Comparison of ENCODE assay signal across 20 cellular contexts in the genomic region with DNA sequence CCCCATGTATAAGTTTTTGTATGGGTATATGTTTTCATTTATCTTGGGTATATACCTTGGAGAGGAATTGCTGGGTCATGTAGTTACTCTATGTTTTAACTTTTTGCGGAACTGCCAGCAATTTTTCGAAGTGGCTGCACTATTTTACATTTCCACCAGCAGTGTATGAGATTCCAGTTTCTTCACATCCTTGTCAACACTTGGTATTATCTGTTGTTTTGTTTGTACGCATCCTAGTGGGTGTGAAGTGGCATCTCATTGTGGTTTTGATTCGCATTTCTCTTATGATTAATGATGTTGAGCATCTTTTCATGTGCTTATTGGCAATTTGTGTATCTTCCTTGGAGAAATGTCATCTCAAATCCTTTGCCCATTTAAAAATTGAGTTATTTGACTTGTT. TPM values are rescaled to one million over a fixed set of nuclear protein-coding genes. Genes with fewer than 3 reads are reported as not detected.
DNase-seq lines count a peak whose midpoint lies in the region; ATAC-seq, FAIRE-seq and TF ChIP-seq lines count a peak whose summit lies in the region.
"Had no signal": no experiment of that assay in that cellular context is flagged by ENCODE, and none has a peak within 500 bp of the region (broad histone marks: within the 10 kb centered on the region; RNA-seq: fewer than 3 reads in every experiment).

No MANE protein-coding gene starts in this region.

- no peak for TF ChIP-seq CTCF in DOHH2 (IDR thresholded peaks at IDR 0.05; ENCODE audit: low read depth, low read length, poor library complexity, severe bottlenecking)

- H3K4me3 ChIP-seq in CD4-positive, CD25-positive, alpha-beta regulatory T cell (ENCODE audit: low read depth, low read length), result no peak overlapping the region
- H3K4me3 ChIP-seq in DOHH2 (ENCODE audit: low read length) (peak overlapping the region; percentile 81), small intestine (ENCODE audit: low read depth in 1 of 2, low read length in 2 of 2) (no peak overlapping the region)
- H3K4me3 ChIP-seq: SK-N-MC had no signal

- H3K36me3 ChIP-seq in CD4-positive, CD25-positive, alpha-beta regulatory T cell (ENCODE audit: control insufficient read depth, insufficient read depth, low read length), result peaks cover 7% of the 10 kb centered on the region
- H3K36me3 ChIP-seq in DOHH2 (ENCODE audit: control insufficient read depth, low read length), result peaks cover 72% of the 10 kb centered on the region
- H3K36me3 ChIP-seq in small intestine (ENCODE audit: control insufficient read depth in 2 of 2, insufficient read depth in 2 of 2, low read length in 2 of 2), result no peaks in the 10 kb centered on the region

- H3K9me3 ChIP-seq in CD4-positive, CD25-positive, alpha-beta regulatory T cell (ENCODE audit: control insufficient read depth in 2 of 2, low read length in 2 of 2), result no peaks in the 10 kb centered on the region
- H3K9me3 ChIP-seq in DOHH2 (ENCODE audit: control insufficient read depth, insufficient read depth, low read length) (no peaks in the 10 kb centered on the region), T-helper 17 cell (ENCODE audit: control insufficient read depth, low read length, poor library complexity, severe bottlenecking) (no peaks in the 10 kb centered on the region), small intestine (ENCODE audit: control insufficient read depth, low read depth) (no peaks in the 10 kb centered on the region)

- H4K20me1 ChIP-seq in DOHH2 (ENCODE audit: control insufficient read depth, insufficient read depth, low read depth, low read length), result no peaks in the 10 kb centered on the region

- no peak overlapping the region for H3K27ac ChIP-seq in CD4-positive, CD25-positive, alpha-beta regulatory T cell (ENCODE audit: insufficient read depth, low read length, poor library complexity, severe bottlenecking)
- H3K27ac ChIP-seq in DOHH2 (ENCODE audit: low read depth, low read length) (peak overlapping the region; percentile 94), small intestine (ENCODE audit: low read depth in 1 of 2, low read length in 1 of 2) (no peak overlapping the region)
- H3K27ac ChIP-seq: SK-N-MC had no signal

- peaks cover 7% of the 10 kb centered on the region for H3K36me3 Mint-ChIP-seq in CD4-positive, CD25-positive, alpha-beta regulatory T cell
- peaks cover 3% of the 10 kb centered on the region for H3K36me3 Mint-ChIP-seq in T-helper 17 cell (ENCODE audit: low read depth)
- H3K36me3 Mint-ChIP-seq in memory B cell, result peaks cover 21% of the 10 kb centered on the region
- peaks cover 11% of the 10 kb centered on the region for H3K36me3 Mint-ChIP-seq in effector memory CD8-positive, alpha-beta T cell (ENCODE audit: insufficient read depth)

- no peak for ATAC-seq in CD4-positive, CD25-positive, alpha-beta regulatory T cell (ENCODE audit: low read depth in 2 of 2)
- no peak for ATAC-seq in T-helper 17 cell
- no peak for ATAC-seq in memory B cell (ENCODE audit: low read depth)
- no peak for ATAC-seq in effector memory CD8-positive, alpha-beta T cell (replicated peaks)
- ATAC-seq in Right ventricle myocardium inferior, result no peak
- ATAC-seq: Panc1 had no signal

- H3K27ac Mint-ChIP-seq in CD4-positive, CD25-positive, alpha-beta regulatory T cell, result peak overlapping the region in 2 of 3 donors; percentile 18 to 94
- peak overlapping the region; percentile 91 for H3K27ac Mint-ChIP-seq in T-helper 17 cell
- peak overlapping the region; percentile 98 for H3K27ac Mint-ChIP-seq in memory B cell
- H3K27ac Mint-ChIP-seq in effector memory CD8-positive, alpha-beta T cell, result peak overlapping the region in 1 of 2 donors; percentile 92

- no peaks in the 10 kb centered on the region for H3K27me3 ChIP-seq in CD4-positive, CD25-positive, alpha-beta regulatory T cell (ENCODE audit: control insufficient read depth, insufficient read depth, low read length)
- H3K27me3 ChIP-seq in DOHH2 (ENCODE audit: control insufficient read depth, low read length), result no peaks in the 10 kb centered on the region
- H3K27me3 ChIP-seq in small intestine (ENCODE audit: control insufficient read depth in 2 of 2, insufficient read depth in 2 of 2, low read length in 2 of 2), result no peaks in the 10 kb centered on the region

- DNase-seq in CD4-positive, CD25-positive, alpha-beta regulatory T cell, result no peak
- DNase-seq in T-helper 17 cell, result no peak
- no peak for DNase-seq in memory B cell (ENCODE audit: low spot score in 2 of 2)
- no peak for DNase-seq in effector memory CD8-positive, alpha-beta T cell
- no peak for DNase-seq in small intestine
- DNase-seq in NCI-H748 treated with DMSO at 0.1 percent for 48 hours (lab: John Stamatoyannopoulos, UW), result no peak
- no peak for DNase-seq in Right ventricle myocardium inferior (ENCODE audit: missing footprints)
- DNase-seq: ACHN, AML-193, GF-D8, GOT3, KG1, NCI-H1092, NCI-H146, NCI-H2081, NCI-H510A had no signal

- peaks cover 21 to 93% (median 66%) of the 10 kb centered on the region in 4 donors for H3K4me1 Mint-ChIP-seq in CD4-positive, CD25-positive, alpha-beta regulatory T cell
- H3K4me1 Mint-ChIP-seq in T-helper 17 cell, result peaks cover 55% of the 10 kb centered on the region
- H3K4me1 Mint-ChIP-seq in memory B cell, result peaks cover 49% of the 10 kb centered on the region
- H3K4me1 Mint-ChIP-seq in effector memory CD8-positive, alpha-beta T cell (ENCODE audit: low read depth in 2 of 2), result peaks cover 36 to 49% of the 10 kb centered on the region in 2 donors

- peaks cover 50% of the 10 kb centered on the region for H3F3A ChIP-seq in DOHH2 (ENCODE audit: control insufficient read depth, insufficient read depth)

- H3K9me2 ChIP-seq in DOHH2 (replicated peaks; ENCODE audit: control insufficient read depth, low read length), result no peaks in the 10 kb centered on the region

- peaks cover 41% of the 10 kb centered on the region for H3K4me1 ChIP-seq in CD4-positive, CD25-positive, alpha-beta regulatory T cell (ENCODE audit: control insufficient read depth, insufficient read depth, low read length, poor library complexity, severe bottlenecking)
- H3K4me1 ChIP-seq in DOHH2 (ENCODE audit: control insufficient read depth, low read length) (peaks cover 99% of the 10 kb centered on the region), small intestine (ENCODE audit: control insufficient read depth in 2 of 2, insufficient read depth in 1 of 2, low read depth in 1 of 2, low read length in 1 of 2) (peaks cover 4 to 6% of the 10 kb centered on the region in 2 donors)

- H3K4me2 ChIP-seq in DOHH2 (ENCODE audit: low read length), result peak overlapping the region; percentile 96

- no peaks in the 10 kb centered on the region for H3K9me3 Mint-ChIP-seq in CD4-positive, CD25-positive, alpha-beta regulatory T cell
- H3K9me3 Mint-ChIP-seq in memory B cell, result no peaks in the 10 kb centered on the region
- no peaks in the 10 kb centered on the region for H3K9me3 Mint-ChIP-seq in effector memory CD8-positive, alpha-beta T cell

- intact Hi-C loops in Right ventricle myocardium inferior (cut with DNase I), result no loop called here

- H3K27me3 Mint-ChIP-seq in CD4-positive, CD25-positive, alpha-beta regulatory T cell, result no peaks in the 10 kb centered on the region
- H3K27me3 Mint-ChIP-seq in T-helper 17 cell, result no peaks in the 10 kb centered on the region
- no peaks in the 10 kb centered on the region for H3K27me3 Mint-ChIP-seq in memory B cell
- no peaks in the 10 kb centered on the region for H3K27me3 Mint-ChIP-seq in effector memory CD8-positive, alpha-beta T cell

- FAIRE-seq in small intestine (lab: Jason Lieb, UNC), result no peak
- FAIRE-seq: GM12892 had no signal

- WGBS in small intestine, 3 donors, result 95 to 97% (median 96%) methylated on average over 4 of the region's 4 CpGs

- H3K79me2 ChIP-seq in DOHH2 (ENCODE audit: control insufficient read depth, low read length), result peaks cover 99% of the 10 kb centered on the region

- H3K4me3 Mint-ChIP-seq in CD4-positive, CD25-positive, alpha-beta regulatory T cell, result peak overlapping the region in 2 of 4 donors; percentile 24 to 53
- H3K4me3 Mint-ChIP-seq in T-helper 17 cell, result no peak overlapping the region
- peak overlapping the region; percentile 87 for H3K4me3 Mint-ChIP-seq in memory B cell
- no peak overlapping the region for H3K4me3 Mint-ChIP-seq in effector memory CD8-positive, alpha-beta T cell

RNA-seq across cellular contexts. Expression of a gene that starts 6.9 kb away (rescaled TPM):
- 71.0 TPM for total RNA-seq in CD4-positive, CD25-positive, alpha-beta regulatory T cell
- polyA plus RNA-seq in CD4-positive, CD25-positive, alpha-beta regulatory T cell, result 10 to 100 TPM; 36.6 to 48.2 (median 41.1) TPM
- total RNA-seq in T-helper 17 cell, result 10 to 100 TPM; 78.8 to 87.5 TPM
- polyA plus RNA-seq in small intestine, result 10 to 100 TPM; 15.5 to 23.7 (median 18.6) TPM
- total RNA-seq in Right ventricle myocardium inferior, result 22.9 TPM

RNA-seq across cellular contexts. Expression of a gene that starts 9.9 kb away (rescaled TPM):
- 95.3 TPM for total RNA-seq in CD4-positive, CD25-positive, alpha-beta regulatory T cell
- 10 to 100 TPM; 79.0 to 87.6 (median 81.7) TPM for polyA plus RNA-seq in CD4-positive, CD25-positive, alpha-beta regulatory T cell
- 10 to 100 TPM; 84.9 to 95.9 TPM for total RNA-seq in T-helper 17 cell
- 10 to 100 TPM in 1 of 3 donors, 1 to 10 TPM in 2; 7.0 to 10.7 (median 7.4) TPM for polyA plus RNA-seq in small intestine
- 47.1 TPM for total RNA-seq in Right ventricle myocardium inferior

RNA-seq across cellular contexts. Expression of a gene that starts 42.2 kb away (rescaled TPM):
- 13.5 TPM for total RNA-seq in CD4-positive, CD25-positive, alpha-beta regulatory T cell
- polyA plus RNA-seq in CD4-positive, CD25-positive, alpha-beta regulatory T cell, result 10 to 100 TPM; 16.3 to 22.6 (median 19.8) TPM
- total RNA-seq in T-helper 17 cell, result 10 to 100 TPM; 12.7 to 20.2 TPM
- polyA plus RNA-seq in small intestine, result 10 to 100 TPM in 1 of 3 donors, 1 to 10 TPM in 2; 5.4 to 10.8 (median 5.4) TPM
- total RNA-seq in Right ventricle myocardium inferior, result 5.3 TPM
